Comparison of ENCODE assay signal across 8 cellular contexts in genomic region chr2:58428553-58429284, GRCh38.
A peak's percentile ranks its signal among the peaks of the same experiment; 100 is the strongest.
DNase-seq lines count a peak whose midpoint lies in the region; ATAC-seq and TF ChIP-seq lines count a peak whose summit lies in the region.

No MANE protein-coding gene starts in this region.

- no peaks in the 10 kb centered on the region for H3F3A ChIP-seq in SK-N-SH (replicated peaks; ENCODE audit: insufficient read depth)

- peak overlapping the region; percentile 23 for H3K4me3 Mint-ChIP-seq in CD8-positive, alpha-beta T cell

- H3K27ac ChIP-seq in CD8-positive, alpha-beta T cell (ENCODE audit: low read depth, low read length), result no peak overlapping the region
- H3K27ac ChIP-seq in SK-N-SH (ENCODE audit: low read depth in 2 of 2, low read length in 1 of 2) (peak overlapping the region in 1 of 2 experiments; percentile 34; a peak in 1 of 4 replicates), colonic mucosa (no peak overlapping the region)

- no peaks in the 10 kb centered on the region for H3K36me3 ChIP-seq in CD8-positive, alpha-beta T cell (ENCODE audit: insufficient read depth, low read length)
- no peaks in the 10 kb centered on the region for H3K36me3 ChIP-seq in SK-N-SH (replicated peaks in 1 of 2; ENCODE audit: control insufficient read depth in 1 of 2, insufficient read depth in 2 of 2, low read length in 1 of 2)
- H3K36me3 ChIP-seq in colonic mucosa, result no peaks in the 10 kb centered on the region

- no peak for TF ChIP-seq RAD21 in SK-N-SH (IDR thresholded peaks at IDR 0.05; ENCODE audit: low read length)

- 56% methylated on average over 12 of the region's 43 CpGs for WGBS in SK-N-SH (ENCODE audit: low lambda C conversion rate)

- H3K27me3 Mint-ChIP-seq in CD8-positive, alpha-beta T cell (ENCODE audit: low read depth), result peaks cover 32% of the 10 kb centered on the region

- H3K4me1 ChIP-seq in CD8-positive, alpha-beta T cell (ENCODE audit: insufficient read depth, low read length), result no peaks in the 10 kb centered on the region
- H3K4me1 ChIP-seq in SK-N-SH (ENCODE audit: control insufficient read depth in 1 of 2, insufficient read depth in 2 of 2, low read depth in 1 of 2, low read length in 1 of 2), result no peaks in the 10 kb centered on the region; a peak in 2 of 4 replicates
- H3K4me1 ChIP-seq in colonic mucosa, result no peaks in the 10 kb centered on the region

- POLR2A ChIA-PET in CD8-positive, alpha-beta T cell (lab: Charles Lee), result no interaction called here
- POLR2A ChIA-PET in SK-N-SH (lab: Yijun Ruan, JAX), result interaction anchor here (1.3 to 1.6 kb wide), 2 partner anchors 10 to 187 kb away, joined by 5 to 7 read pairs; partner anchors contain the start of gene FANCL

- no peak overlapping the region for H3K9ac ChIP-seq in SK-N-SH
- no peak overlapping the region for H3K9ac ChIP-seq in colonic mucosa (ENCODE audit: low read depth in 2 of 2, low read length in 2 of 2)

- no peak for ATAC-seq in CD8-positive, alpha-beta T cell
- peak; percentile 54 for ATAC-seq in GM19397 (IDR thresholded peaks at IDR 0.05; ENCODE audit: unreplicated experiment)

- H3K9me2 ChIP-seq in SK-N-SH, result no peaks in the 10 kb centered on the region

- H2AFZ ChIP-seq in SK-N-SH (ENCODE audit: low read depth), result no peak overlapping the region

- no peak overlapping the region for H3K4me2 ChIP-seq in SK-N-SH

- CTCF ChIA-PET in CD8-positive, alpha-beta T cell (lab: Charles Lee), result no interaction called here
- CTCF ChIA-PET in SK-N-SH (lab: Yijun Ruan, JAX), result interaction anchor here (0.9 to 1.7 kb wide), 2 partner anchors 29 to 297 kb away, joined by 3 to 5 read pairs; no protein-coding TSS in a partner anchor

- no peaks in the 10 kb centered on the region for H3K36me3 Mint-ChIP-seq in CD8-positive, alpha-beta T cell

- H3K9me3 ChIP-seq in CD8-positive, alpha-beta T cell (ENCODE audit: low read length), result no peaks in the 10 kb centered on the region
- no peaks in the 10 kb centered on the region for H3K9me3 ChIP-seq in SK-N-SH
- H3K9me3 ChIP-seq in colonic mucosa, result no peaks in the 10 kb centered on the region

- H3K4me1 Mint-ChIP-seq in CD8-positive, alpha-beta T cell (ENCODE audit: low read depth), result peaks cover 9% of the 10 kb centered on the region

- H4K20me1 ChIP-seq in SK-N-SH (ENCODE audit: insufficient read depth), result no peaks in the 10 kb centered on the region

- H3K9me3 Mint-ChIP-seq in CD8-positive, alpha-beta T cell, result no peaks in the 10 kb centered on the region

- intact Hi-C loops in CD8-positive, alpha-beta T cell (cut with DNase I, micrococcal nuclease), result no loop called here
- intact Hi-C loops in colonic mucosa (cut with DNase I), result no loop called here

- TF ChIP-seq CTCF in CD8-positive, alpha-beta T cell (IDR thresholded peaks at IDR 0.05), result no peak
- TF ChIP-seq CTCF in SK-N-SH (IDR thresholded peaks at IDR 0.05), result no peak
- no peak for TF ChIP-seq CTCF in colonic mucosa (IDR thresholded peaks at IDR 0.05)

- no peaks in the 10 kb centered on the region for H3K27me3 ChIP-seq in CD8-positive, alpha-beta T cell (ENCODE audit: insufficient read depth, low read length)
- H3K27me3 ChIP-seq in SK-N-SH (ENCODE audit: insufficient read depth), result peaks cover 5% of the 10 kb centered on the region; the same call in 1 of the 2 replicates
- no peaks in the 10 kb centered on the region for H3K27me3 ChIP-seq in colonic mucosa

- no peaks in the 10 kb centered on the region for H3K79me2 ChIP-seq in SK-N-SH (ENCODE audit: insufficient read depth)

- no peak for DNase-seq in CD8-positive, alpha-beta T cell
- peak; percentile 91 for DNase-seq in SK-N-SH
- peak; percentile 27 for DNase-seq in germinal center (ENCODE audit: low spot score)
- peak; percentile 43 for DNase-seq in renal cortical epithelial cell (ENCODE audit: low read depth)
- no peak for DNase-seq in HT-29 (ENCODE audit: low spot score)
- DNase-seq in colonic mucosa, result no peak
- no peak for DNase-seq in stimulated activated CD4-positive, alpha-beta T cell treated with anti-CD3 and anti-CD28 coated beads, Interleukin-15, amount 100 ng/mL, for 24 hours

- no peak overlapping the region for H3K27ac Mint-ChIP-seq in CD8-positive, alpha-beta T cell

- no peak for TF ChIP-seq EP300 in SK-N-SH (IDR thresholded peaks at IDR 0.05; ENCODE audit: borderline replicate concordance in 1 of 2, low read depth in 1 of 2, low read length in 1 of 2)

- H3K4me3 ChIP-seq in CD8-positive, alpha-beta T cell (ENCODE audit: low read depth, low read length), result no peak overlapping the region
- H3K4me3 ChIP-seq in SK-N-SH (ENCODE audit: low read depth in 2 of 2, low read length in 1 of 2) (peak overlapping the region in 1 of 2 experiments; percentile 51; a peak in 1 of 4 replicates), colonic mucosa (no peak overlapping the region)

TF ChIP-seq in SK-N-SH, 30 proteins besides CTCF, POLR2A, EP300 and RAD21:
- TF ChIP-seq NRF1 (IDR thresholded peaks at IDR 0.05; ENCODE audit: low read depth, low read length) (no peak), SMC3 (IDR thresholded peaks at IDR 0.05; ENCODE audit: low read depth, low read length) (no peak), FOXM1 (IDR thresholded peaks at IDR 0.05; ENCODE audit: low read depth) (no peak), YY1 (IDR thresholded peaks at IDR 0.05; ENCODE audit: low read depth) (no peak), NFIC (IDR thresholded peaks at IDR 0.05; ENCODE audit: borderline replicate concordance) (no peak), USF1 (IDR thresholded peaks at IDR 0.05; ENCODE audit: borderline replicate concordance, low read depth) (no peak), ELF1 (IDR thresholded peaks at IDR 0.05) (no peak), USF2 (IDR thresholded peaks at IDR 0.05; ENCODE audit: borderline replicate concordance, low read depth, low read length) (no peak), FOSL2 (IDR thresholded peaks at IDR 0.05; ENCODE audit: borderline replicate concordance, low read depth) (no peak), PBX3 (IDR thresholded peaks at IDR 0.05) (no peak), GABPA (IDR thresholded peaks at IDR 0.05; ENCODE audit: low read depth) (no peak), JUND (IDR thresholded peaks at IDR 0.05) (no peak), MAX (IDR thresholded peaks at IDR 0.05; ENCODE audit: low read depth) (no peak), MXI1 (IDR thresholded peaks at IDR 0.05; ENCODE audit: low read depth, low read length) (no peak), FOXJ3 (CRISPR knock-in tag; IDR thresholded peaks at IDR 0.05) (no peak), RFX5 (IDR thresholded peaks at IDR 0.05; ENCODE audit: low read length) (no peak), TCF12 (IDR thresholded peaks at IDR 0.05) (no peak)

Comparison
In these comparisons a context has a peak if more than half of its experiments do, and no peak if none do; other contexts are left out.
1. DNase-seq: peak in SK-N-SH (single experiment), germinal center (single experiment) and renal cortical epithelial cell (single experiment); none in CD8-positive, alpha-beta T cell (0 of 7), HT-29 (single experiment), colonic mucosa (single experiment) and stimulated activated CD4-positive, alpha-beta T cell treated with anti-CD3 and anti-CD28 coated beads, Interleukin-15, amount 100 ng/mL, for 24 hours (single experiment).